In the genomic region with DNA sequence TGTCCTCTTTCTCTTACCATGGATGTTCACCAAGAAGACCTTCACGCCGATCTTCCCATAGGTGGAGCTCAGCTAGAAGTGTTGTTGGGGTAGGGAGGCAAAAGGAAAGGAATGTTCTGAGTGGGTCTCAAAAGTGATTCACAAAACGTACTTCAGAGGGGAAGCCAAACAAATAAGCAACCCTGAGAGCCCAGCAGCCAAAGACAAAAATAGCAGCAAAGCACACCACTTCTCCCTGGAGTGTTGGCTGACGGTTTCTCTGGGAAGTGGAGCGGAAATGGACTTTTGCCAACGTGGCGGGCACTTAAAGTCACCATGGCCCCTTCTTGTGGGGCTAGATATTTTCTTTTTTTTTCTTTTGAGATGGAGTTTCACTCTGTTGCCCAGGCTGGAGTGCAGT, we compare ENCODE assay signal across 1 cellular context.
TF ChIP-seq lines count a peak whose summit lies in the region.

No MANE protein-coding gene starts in this region.

TF ChIP-seq in H1, 55 proteins besides CTCF, POLR2A, EP300 and RAD21 (continued from another document):
- TF ChIP-seq HDAC2 (IDR thresholded peaks at IDR 0.05; ENCODE audit: borderline replicate concordance in 1 of 2, low read depth in 2 of 2, low read length in 2 of 2) (no peak), MAX (IDR thresholded peaks at IDR 0.05) (no peak), KDM5A (IDR thresholded peaks at IDR 0.05; ENCODE audit: low read length) (no peak), SUZ12 (IDR thresholded peaks at IDR 0.05; ENCODE audit: low read length) (no peak), FOSL1 (IDR thresholded peaks at IDR 0.05; ENCODE audit: insufficient read depth, low read depth, low read length) (no peak), HDAC6 (IDR thresholded peaks at IDR 0.05; ENCODE audit: low read depth, low read length) (no peak), SIX5 (IDR thresholded peaks at IDR 0.05; ENCODE audit: low read depth, low read length) (no peak)
TF ChIP-seq in H1: peak in this region for 0.
